ENCODE assay signal across 28 cellular contexts in the genomic region with DNA sequence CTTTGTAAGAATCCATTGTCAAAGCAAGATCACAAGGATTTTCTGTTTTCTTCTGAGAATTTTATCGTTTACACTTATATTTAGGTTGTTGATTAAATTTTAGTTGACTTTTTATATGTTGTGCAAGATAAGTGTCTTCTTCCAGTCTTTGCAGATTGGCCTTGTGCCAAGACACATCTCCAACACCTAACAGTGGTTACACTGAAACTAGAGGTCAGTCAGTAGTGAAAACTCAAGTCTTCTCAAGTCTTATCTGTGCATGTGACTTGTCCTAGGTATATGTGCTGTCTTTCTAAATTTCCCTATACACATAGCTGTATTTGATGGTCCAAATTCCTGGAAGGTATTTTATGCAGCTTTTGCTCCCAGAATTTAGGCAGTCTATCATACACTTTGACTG.
"Had no signal": no experiment of that assay in that cellular context is flagged by ENCODE, and none has a peak within 500 bp of the region (broad histone marks: within the 10 kb centered on the region; RNA-seq: fewer than 3 reads in every experiment).

No MANE protein-coding gene starts in this region.

- H3K36me3 ChIP-seq: left lung, lower lobe of right lung, pancreas, prostate gland, stomach, thyroid gland, transverse colon, upper lobe of left lung, vagina had no signal

- DNase-seq: immature natural killer cell; kidney; left colon; lower lobe of right lung; mesenchymal stem cell; naive thymus-derived CD8-positive, alpha-beta T cell; nucleus accumbens; pancreas; posterior cingulate gyrus; retina; right cardiac atrium; stimulated activated CD4-positive, alpha-beta T cell treated with anti-CD3 and anti-CD28 coated beads, Interleukin-12 subunit alpha, Interleukin-12 subunit beta, amount 100 ng/mL, for 4 hours; stimulated activated CD4-positive, alpha-beta T cell treated with anti-CD3 and anti-CD28 coated beads, Interleukin-15, amount 100 ng/mL, for 24 hours; stimulated activated CD4-positive, alpha-beta T cell treated with anti-CD3 and anti-CD28 coated beads, Interleukin-2, amount 100 ng/mL, for 24 hours; stimulated activated CD4-positive, alpha-beta T cell treated with anti-CD3 and anti-CD28 coated beads, Interleukin-4, amount 100 ng/mL, for 1 hour; stimulated activated naive B cell treated with anti-CD40 and anti-IgM and Interleukin-4, amounts not matched to agents 10 μg/mL and 1 μg/mL and 100 μg/mL, for 72 hours; stimulated activated naive CD8-positive, alpha-beta T cell treated with anti-CD3 and anti-CD28 coated beads, Interleukin-15, Interleukin-2, amounts not matched to agents 100 U/mL and 50 U/mL, for 24 hours; stomach; testis; thyroid gland; transverse colon; upper lobe of left lung had no signal

- H3K9me3 ChIP-seq: lower lobe of right lung, pancreas, prostate gland, stomach, testis, thyroid gland, transverse colon, upper lobe of left lung, vagina had no signal

- H3K4me1 ChIP-seq: left lung, lower lobe of right lung, pancreas, prostate gland, stomach, testis, thyroid gland, transverse colon, upper lobe of left lung, vagina had no signal

- H3K27me3 ChIP-seq: left lung, pancreas, stomach, testis, thyroid gland, transverse colon, upper lobe of left lung, vagina had no signal

- ATAC-seq: left colon; left lung; lower lobe of right lung; naive thymus-derived CD8-positive, alpha-beta T cell; pancreas; right cardiac atrium; sciatic nerve; stimulated activated naive B cell treated with anti-CD40 and anti-IgM and Interleukin-4, amounts not matched to agents 10 μg/mL and 1 μg/mL and 100 μg/mL, for 72 hours; stimulated activated naive CD8-positive, alpha-beta T cell treated with anti-CD3 and anti-CD28 coated beads, Interleukin-15, Interleukin-2, amounts not matched to agents 100 U/mL and 50 U/mL, for 24 hours had no signal

- H3K4me3 ChIP-seq: left lung, lower lobe of right lung, pancreas, prostate gland, skin epidermis, stomach, testis, thyroid gland, transverse colon, upper lobe of left lung, vagina had no signal

- FAIRE-seq: islet of Langerhans, kidney, pancreas had no signal

- H3K27ac ChIP-seq: left lung, lower lobe of right lung, pancreas, prostate gland, skin epidermis, stomach, testis, thyroid gland, transverse colon, upper lobe of left lung, vagina had no signal
